ENCODE assay signal across 14 cellular contexts in genomic region chr12:111781085-111781658, GRCh38.
"Had no signal": no experiment of that assay in that cellular context is flagged by ENCODE, and none has a peak within 500 bp of the region (broad histone marks: within the 10 kb centered on the region; RNA-seq: fewer than 3 reads in every experiment).

No MANE protein-coding gene starts in this region.

- DNase-seq: activated B cell treated with CpG ODN at 0.5 μM for 24 hours; activated CD4-positive, alpha-beta memory T cell treated with anti-CD3 and anti-CD28 coated beads for 36 hours; activated CD4-positive, alpha-beta T cell treated with anti-CD3 and anti-CD28 coated beads for 4 hours; activated gamma-delta T cell treated with Interleukin-2 at 50 U/mL for 16 hours; activated T-cell treated with anti-CD3 and anti-CD28 coated beads for 4 hours; head of caudate nucleus; nephron progenitor cell; nucleus accumbens; retina; stimulated activated CD4-positive, alpha-beta T cell treated with anti-CD3 and anti-CD28 coated beads, Interleukin-2, amount 100 ng/mL, for 24 hours; stimulated activated naive CD8-positive, alpha-beta T cell treated with anti-CD3 and anti-CD28 coated beads, Interleukin-15, Interleukin-2, amounts not matched to agents 100 U/mL and 50 U/mL, for 24 hours; T-cell; T-helper 9 cell had no signal

- ATAC-seq: activated naive CD4-positive, alpha-beta T cell treated with anti-CD3 and anti-CD28 coated beads, Interleukin-2, amount 50 U/mL, for 72 hours; stimulated activated naive CD8-positive, alpha-beta T cell treated with anti-CD3 and anti-CD28 coated beads, Interleukin-15, Interleukin-2, amounts not matched to agents 100 U/mL and 50 U/mL, for 24 hours; T-cell had no signal
